ENCODE assay signal across 10 cellular contexts in the genomic region with DNA sequence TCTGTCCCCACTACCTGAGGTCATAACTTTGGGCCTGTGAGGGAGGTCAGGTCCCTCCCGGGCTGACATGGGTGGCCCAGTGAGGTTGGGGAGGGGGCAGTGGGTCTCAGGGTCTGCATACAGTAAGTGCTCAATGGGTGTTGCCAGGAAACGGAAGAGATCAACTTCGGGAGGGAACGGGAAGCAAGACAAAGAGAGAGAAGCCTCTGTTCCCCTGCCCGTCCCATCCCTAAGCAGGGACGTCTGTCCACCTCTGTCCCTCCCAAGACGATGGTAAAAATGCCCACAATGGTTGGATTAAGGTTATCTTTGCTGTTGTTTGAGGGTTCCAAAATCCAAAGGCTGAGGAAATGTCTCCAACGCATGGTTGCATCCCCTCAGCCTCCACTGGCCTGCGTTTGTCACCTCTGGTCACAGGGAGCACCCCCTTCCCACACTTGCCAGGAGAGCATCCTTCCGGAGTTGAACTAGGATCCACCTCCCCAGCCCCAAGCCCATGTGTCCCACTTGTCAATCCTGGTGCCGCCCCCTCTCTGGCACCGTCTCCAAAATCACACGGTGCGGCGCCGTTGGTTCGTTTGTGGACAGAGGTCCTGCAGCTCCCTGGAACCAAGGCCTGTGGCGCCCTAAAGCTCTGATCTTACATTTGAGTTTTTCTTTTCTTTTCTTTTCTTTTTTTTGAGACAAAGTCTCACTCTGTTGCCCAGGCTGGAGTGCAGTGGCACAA. TPM values are rescaled to one million over a fixed set of nuclear protein-coding genes. Genes with fewer than 3 reads are reported as not detected.
DNase-seq lines count a peak whose midpoint lies in the region; ATAC-seq, FAIRE-seq and TF ChIP-seq lines count a peak whose summit lies in the region.
"Had no signal": no experiment of that assay in that cellular context is flagged by ENCODE, and none has a peak within 500 bp of the region (broad histone marks: within the 10 kb centered on the region; RNA-seq: fewer than 3 reads in every experiment).

No MANE protein-coding gene starts in this region.

- FAIRE-seq in HTR-8/SVneo (lab: Jason Lieb, UNC) (peak; percentile 40), keratinocyte (lab: Jason Lieb, UNC) (no peak)
- FAIRE-seq: GM12878, TTC549 had no signal

- peaks cover 5% of the 10 kb centered on the region for H3K4me1 Mint-ChIP-seq in activated naive CD8-positive, alpha-beta T cell treated with anti-CD3 and anti-CD28 coated beads, Interleukin-2, amount 50 U/mL, for 24 hours
- H3K4me1 Mint-ChIP-seq in stimulated activated memory B cell treated with anti-CD40 and anti-IgM and Interleukin-4, amounts not matched to agents 10 μg/mL and 1 μg/mL and 100 μg/mL, for 72 hours: peaks cover 48% of the 10 kb centered on the region

- no peak overlapping the region for H3K27ac ChIP-seq in keratinocyte (ENCODE audit: control insufficient read depth, insufficient read depth, low read length)

- no peak for DNase-seq in HTR-8/SVneo (ENCODE audit: insufficient read length, low spot score)
- DNase-seq in activated naive CD8-positive, alpha-beta T cell treated with anti-CD3 and anti-CD28 coated beads, Interleukin-2, amount 50 U/mL, for 24 hours: no peak
- DNase-seq in keratinocyte (ENCODE audit: low read depth, low spot score): no peak
- no peak for DNase-seq in MV-4-11 (lab: John Stamatoyannopoulos, UW)
- no peak for DNase-seq in cortex of kidney (lab: John Stamatoyannopoulos, UW)
- DNase-seq in NCI-H1105 (lab: John Stamatoyannopoulos, UW): no peak

- TF ChIP-seq CTCF in keratinocyte (optimal IDR thresholded peaks at IDR 0.05 in 1 of 3, IDR thresholded peaks at IDR 0.05 in 1 of 3, conservative IDR thresholded peaks at IDR 0.05 in 1 of 3; ENCODE audit: extremely low read depth in 1 of 3, insufficient read depth in 2 of 3, low read length in 3 of 3): no peak

- ATAC-seq in activated naive CD8-positive, alpha-beta T cell treated with anti-CD3 and anti-CD28 coated beads, Interleukin-2, amount 50 U/mL, for 24 hours: no peak
- ATAC-seq in stimulated activated memory B cell treated with anti-CD40 and anti-IgM and Interleukin-4, amounts not matched to agents 10 μg/mL and 1 μg/mL and 100 μg/mL, for 72 hours: no peak
- no peak for ATAC-seq in HG03280 (IDR thresholded peaks at IDR 0.05; ENCODE audit: unreplicated experiment)

- H3K79me2 ChIP-seq in keratinocyte (ENCODE audit: control insufficient read depth, insufficient read depth, low read length): peaks cover 46% of the 10 kb centered on the region

- H3K27me3 Mint-ChIP-seq in activated naive CD8-positive, alpha-beta T cell treated with anti-CD3 and anti-CD28 coated beads, Interleukin-2, amount 50 U/mL, for 24 hours: peaks cover 36% of the 10 kb centered on the region
- peaks cover 31% of the 10 kb centered on the region for H3K27me3 Mint-ChIP-seq in stimulated activated memory B cell treated with anti-CD40 and anti-IgM and Interleukin-4, amounts not matched to agents 10 μg/mL and 1 μg/mL and 100 μg/mL, for 72 hours

- H3K36me3 Mint-ChIP-seq in activated naive CD8-positive, alpha-beta T cell treated with anti-CD3 and anti-CD28 coated beads, Interleukin-2, amount 50 U/mL, for 24 hours (ENCODE audit: low read depth): no peaks in the 10 kb centered on the region
- H3K36me3 Mint-ChIP-seq in stimulated activated memory B cell treated with anti-CD40 and anti-IgM and Interleukin-4, amounts not matched to agents 10 μg/mL and 1 μg/mL and 100 μg/mL, for 72 hours: no peaks in the 10 kb centered on the region

- no peak overlapping the region for H3K27ac Mint-ChIP-seq in activated naive CD8-positive, alpha-beta T cell treated with anti-CD3 and anti-CD28 coated beads, Interleukin-2, amount 50 U/mL, for 24 hours
- H3K27ac Mint-ChIP-seq in stimulated activated memory B cell treated with anti-CD40 and anti-IgM and Interleukin-4, amounts not matched to agents 10 μg/mL and 1 μg/mL and 100 μg/mL, for 72 hours: peak overlapping the region; percentile 61

- H3K36me3 ChIP-seq in keratinocyte (ENCODE audit: control insufficient read depth in 2 of 2, extremely low read depth in 1 of 2, insufficient read depth in 2 of 2, low read length in 2 of 2): peaks cover 13 to 21% of the 10 kb centered on the region in 2 experiments

- no peaks in the 10 kb centered on the region for H3K9me3 Mint-ChIP-seq in activated naive CD8-positive, alpha-beta T cell treated with anti-CD3 and anti-CD28 coated beads, Interleukin-2, amount 50 U/mL, for 24 hours
- H3K9me3 Mint-ChIP-seq in stimulated activated memory B cell treated with anti-CD40 and anti-IgM and Interleukin-4, amounts not matched to agents 10 μg/mL and 1 μg/mL and 100 μg/mL, for 72 hours: no peaks in the 10 kb centered on the region

- H3K9me1 ChIP-seq in keratinocyte (ENCODE audit: control insufficient read depth, extremely low read depth, insufficient read depth, low read length): no peaks in the 10 kb centered on the region

- H3K4me1 ChIP-seq in keratinocyte (ENCODE audit: control insufficient read depth, extremely low read depth, insufficient read depth, low read length): peaks cover 7% of the 10 kb centered on the region

- dilution Hi-C loops in keratinocyte (cut with MboI; ENCODE audit: extremely low pct_ligation_motif_present, low sequenced_read_pairs): no loop called here

- H3K9me3 ChIP-seq in keratinocyte (ENCODE audit: control insufficient read depth, low read depth, low read length): no peaks in the 10 kb centered on the region

- H3K27me3 ChIP-seq in keratinocyte (ENCODE audit: control insufficient read depth, extremely low read depth, insufficient read depth, low read length): no peaks in the 10 kb centered on the region

- no peaks in the 10 kb centered on the region for H4K20me1 ChIP-seq in keratinocyte (ENCODE audit: control insufficient read depth, extremely low read depth, insufficient read depth, low read length)

- peak overlapping the region; percentile 14 for H3K4me3 Mint-ChIP-seq in activated naive CD8-positive, alpha-beta T cell treated with anti-CD3 and anti-CD28 coated beads, Interleukin-2, amount 50 U/mL, for 24 hours
- H3K4me3 Mint-ChIP-seq in stimulated activated memory B cell treated with anti-CD40 and anti-IgM and Interleukin-4, amounts not matched to agents 10 μg/mL and 1 μg/mL and 100 μg/mL, for 72 hours: peak overlapping the region; percentile 61

- peak overlapping the region; percentile 40 to 69 (median 67) for H3K4me3 ChIP-seq in keratinocyte (ENCODE audit: control insufficient read depth in 2 of 3, extremely low read depth in 1 of 3, insufficient read depth in 2 of 3, low read depth in 1 of 3, low read length in 3 of 3)
- H3K4me3 ChIP-seq: GM12878 had no signal

- peak overlapping the region; percentile 90 for H3K4me2 ChIP-seq in keratinocyte (ENCODE audit: control insufficient read depth, extremely low read depth, insufficient read depth, low read depth, low read length)

- H3K9ac ChIP-seq in keratinocyte (ENCODE audit: control insufficient read depth, extremely low read depth, insufficient read depth, low read length): peak overlapping the region; percentile 65

- peak overlapping the region; percentile 65 for H2AFZ ChIP-seq in keratinocyte (ENCODE audit: control insufficient read depth, low read length)

RNA-seq across cellular contexts. Expression of gene HOMER3, which starts 0.8 kb away (rescaled TPM):
- polyA plus RNA-seq in keratinocyte: 97.2 to 188 TPM (median 119 TPM) in 3 replicates
- 29.7 TPM for polyA plus RNA-seq in keratinocyte (2011; ENCODE audit: low read depth)
- 83.7 and 126 TPM in 2 replicates for polyA plus RNA-seq in keratinocyte (2011; cell fraction: cytosol; rRNA removed)
- 75.0 and 98.0 TPM in 2 replicates for polyA plus RNA-seq in keratinocyte (2011; cell fraction: nucleus; rRNA removed)
- 64.2 and 147 TPM in 2 replicates for polyA plus RNA-seq in keratinocyte (2012; ENCODE audit: low replicate concordance)
- polyA minus RNA-seq in keratinocyte: 78.2 to 101 TPM (median 96.4 TPM) in 3 replicates
- 92.9 TPM for polyA minus RNA-seq in keratinocyte (2011; cell fraction: cytosol; rRNA and poly(A)+ RNA removed)
- 25.5 and 34.7 TPM in 2 replicates for polyA minus RNA-seq in keratinocyte (2011; cell fraction: nucleus; rRNA and poly(A)+ RNA removed)

RNA-seq across cellular contexts. Expression of gene DDX49, which starts 22.3 kb away (rescaled TPM):
- polyA plus RNA-seq in keratinocyte: 33.1 to 59.4 TPM (median 39.2 TPM) in 3 replicates
- 26.9 TPM for polyA plus RNA-seq in keratinocyte (2011; ENCODE audit: low read depth)
- 25.1 and 41.3 TPM in 2 replicates for polyA plus RNA-seq in keratinocyte (2011; cell fraction: cytosol; rRNA removed)
- polyA plus RNA-seq in keratinocyte (2011; cell fraction: nucleus; rRNA removed): 33.1 and 34.0 TPM in 2 replicates
- polyA plus RNA-seq in keratinocyte (2012; ENCODE audit: low replicate concordance): 24.3 and 30.8 TPM in 2 replicates
- 36.4 to 162 TPM (median 53.6 TPM) in 3 replicates for polyA minus RNA-seq in keratinocyte
- 66.4 TPM for polyA minus RNA-seq in keratinocyte (2011; cell fraction: cytosol; rRNA and poly(A)+ RNA removed)
- polyA minus RNA-seq in keratinocyte (2011; cell fraction: nucleus; rRNA and poly(A)+ RNA removed): 15.8 and 16.9 TPM in 2 replicates

RNA-seq across cellular contexts. Expression of gene COPE, which starts 22.6 kb away (rescaled TPM):
- 109 to 198 TPM (median 137 TPM) in 3 replicates for polyA plus RNA-seq in keratinocyte
- 51.6 TPM for polyA plus RNA-seq in keratinocyte (2011; ENCODE audit: low read depth)
- 94.7 and 217 TPM in 2 replicates for polyA plus RNA-seq in keratinocyte (2011; cell fraction: cytosol; rRNA removed)
- polyA plus RNA-seq in keratinocyte (2011; cell fraction: nucleus; rRNA removed): 78.8 and 124 TPM in 2 replicates
- 125 and 165 TPM in 2 replicates for polyA plus RNA-seq in keratinocyte (2012; ENCODE audit: low replicate concordance)
- 83.4 to 139 TPM (median 121 TPM) in 3 replicates for polyA minus RNA-seq in keratinocyte
- polyA minus RNA-seq in keratinocyte (2011; cell fraction: cytosol; rRNA and poly(A)+ RNA removed): 235 TPM
- polyA minus RNA-seq in keratinocyte (2011; cell fraction: nucleus; rRNA and poly(A)+ RNA removed): 62.3 and 70.8 TPM in 2 replicates

RNA-seq across cellular contexts. Expression of gene CERS1, which starts 45.8 kb away (rescaled TPM):
- 0.09 to 0.23 TPM (median 0.14 TPM) in 3 replicates for polyA plus RNA-seq in keratinocyte
- 0.62 TPM for polyA plus RNA-seq in keratinocyte (2011; ENCODE audit: low read depth)
- 0.12 and 0.32 TPM in 2 replicates for polyA plus RNA-seq in keratinocyte (2011; cell fraction: cytosol; rRNA removed)
- polyA plus RNA-seq in keratinocyte (2011; cell fraction: nucleus; rRNA removed): 0.41 and 1.2 TPM in 2 replicates
- polyA plus RNA-seq in keratinocyte (2012; ENCODE audit: low replicate concordance): 0.21 and 0.75 TPM in 2 replicates
- 0.52 TPM in 1 of 3 replicates, not detected in the others for polyA minus RNA-seq in keratinocyte
- not detected for polyA minus RNA-seq in keratinocyte (2011; cell fraction: cytosol; rRNA and poly(A)+ RNA removed)
- 0.93 TPM in 1 of 2 replicates, not detected in the other for polyA minus RNA-seq in keratinocyte (2011; cell fraction: nucleus; rRNA and poly(A)+ RNA removed)
